ENCODE assay signal across 10 cellular contexts in the genomic region with DNA sequence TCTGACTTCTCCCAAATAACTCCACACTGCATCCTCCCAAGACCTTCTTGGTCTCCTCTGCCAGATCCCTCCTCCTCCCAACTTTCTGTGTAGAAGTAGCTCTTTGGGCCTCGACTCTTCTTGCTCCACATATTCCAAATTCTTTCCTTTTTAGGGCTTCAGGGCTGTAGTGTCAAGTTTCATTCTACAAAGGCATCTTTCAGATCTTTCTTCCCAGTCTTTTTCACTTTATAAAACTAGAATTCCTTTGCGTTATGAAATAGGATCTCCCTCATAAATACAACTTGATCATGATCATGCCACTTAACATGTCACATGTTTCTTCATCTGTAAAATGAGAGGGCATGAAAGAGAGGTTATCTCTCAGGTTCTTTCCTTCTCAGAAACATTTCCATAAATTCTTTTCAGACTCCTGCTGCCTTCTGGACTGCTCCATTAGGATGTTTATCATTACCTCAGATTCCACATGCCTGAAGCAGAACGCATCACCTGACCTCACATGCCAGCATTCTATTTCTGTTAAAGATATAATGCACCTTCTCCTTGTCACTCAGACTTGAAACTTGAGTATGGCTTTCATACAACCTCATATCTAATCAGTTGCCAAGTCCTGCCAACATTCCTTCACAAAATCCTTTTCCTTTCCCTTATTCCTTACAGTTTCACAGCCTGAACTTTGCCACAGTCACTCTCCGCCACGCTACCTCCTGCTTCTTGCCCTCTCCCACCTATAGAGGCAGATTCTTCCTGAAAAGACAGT. TPM values are rescaled to one million over a fixed set of nuclear protein-coding genes. Genes with fewer than 3 reads are reported as not detected.
DNase-seq lines count a peak whose midpoint lies in the region; ATAC-seq, FAIRE-seq and TF ChIP-seq lines count a peak whose summit lies in the region.
"Had no signal": no experiment of that assay in that cellular context is flagged by ENCODE, and none has a peak within 500 bp of the region (broad histone marks: within the 10 kb centered on the region; RNA-seq: fewer than 3 reads in every experiment).

No MANE protein-coding gene starts in this region.

- 60% methylated on average over 5 of the region's 5 CpGs for WGBS in HUES64

- H3K27me3 ChIP-seq in HUES64 (ENCODE audit: insufficient read depth, low read length) (no peaks in the 10 kb centered on the region), endothelial cell of umbilical vein (ENCODE audit: control insufficient read depth in 2 of 2, insufficient read depth in 2 of 2, low read length in 2 of 2) (no peaks in the 10 kb centered on the region), muscle layer of colon (ENCODE audit: control insufficient read depth in 1 of 2, insufficient read depth in 2 of 2, low read length in 2 of 2) (no peaks in the 10 kb centered on the region)

- H2AFZ ChIP-seq in endothelial cell of umbilical vein (ENCODE audit: low read depth, low read length), result no peak overlapping the region

- H3K9me1 ChIP-seq in endothelial cell of umbilical vein (replicated peaks; ENCODE audit: control insufficient read depth, extremely low read depth, insufficient read depth, low read length), result no peaks in the 10 kb centered on the region

- FAIRE-seq in endothelial cell of umbilical vein (lab: Jason Lieb, UNC), result peak; percentile 59

- CTCF ChIA-PET in endothelial cell of umbilical vein (lab: Charles Lee), result no interaction called here

- ATAC-seq in GM19324 (IDR thresholded peaks at IDR 0.05; ENCODE audit: low FRiP score, unreplicated experiment) (no peak), GM21381 (IDR thresholded peaks at IDR 0.05; ENCODE audit: unreplicated experiment) (no peak), GM19397 (IDR thresholded peaks at IDR 0.05; ENCODE audit: unreplicated experiment) (no peak)
- ATAC-seq: CD8-positive, alpha-beta T cell had no signal

- no peak overlapping the region for H3K4me2 ChIP-seq in endothelial cell of umbilical vein (ENCODE audit: insufficient read depth, low read length)

- peak; percentile 40 for DNase-seq in AG08395 (ENCODE audit: low spot score)
- peak; percentile 9 for DNase-seq in endothelial cell of umbilical vein (ENCODE audit: low read depth, low spot score)
- DNase-seq in NCI-H2227 treated with DMSO at 0.1 percent for 48 hours (lab: John Stamatoyannopoulos, UW), result no peak
- DNase-seq: activated T-cell treated with anti-CD3 and anti-CD28 coated beads, Interleukin-2, amount 50 U/mL, for 24 hours; CD8-positive, alpha-beta T cell had no signal

- H3K4me3 ChIP-seq in HUES64 (ENCODE audit: low read length) (peak overlapping the region; percentile 25), endothelial cell of umbilical vein (replicated peaks in 1 of 3; ENCODE audit: insufficient read depth in 1 of 3, low read depth in 1 of 3, low read length in 3 of 3) (no peak overlapping the region), muscle layer of colon (ENCODE audit: low read depth in 1 of 2, low read length in 2 of 2) (no peak overlapping the region)

- peaks cover 98% of the 10 kb centered on the region for H3K79me2 ChIP-seq in endothelial cell of umbilical vein (ENCODE audit: control insufficient read depth, insufficient read depth, low read length)

- H3K9me3 ChIP-seq in HUES64 (ENCODE audit: insufficient read depth, low read depth, low read length) (no peaks in the 10 kb centered on the region), endothelial cell of umbilical vein (replicated peaks; ENCODE audit: control insufficient read depth, insufficient read depth, low read length) (no peaks in the 10 kb centered on the region), muscle layer of colon (ENCODE audit: low read length) (no peaks in the 10 kb centered on the region)

- no peak for TF ChIP-seq POLR2A in endothelial cell of umbilical vein (IDR thresholded peaks at IDR 0.05; ENCODE audit: low read depth, low read length)

- H3K9ac ChIP-seq in HUES64 (ENCODE audit: low read depth, low read length) (peak overlapping the region; percentile 39; the same call in 1 of the 2 replicates), endothelial cell of umbilical vein (replicated peaks; ENCODE audit: extremely low read depth, insufficient read depth, low read length) (no peak overlapping the region), muscle layer of colon (ENCODE audit: low read length) (no peak overlapping the region)

- peaks cover 67% of the 10 kb centered on the region for H3K4me1 ChIP-seq in HUES64 (ENCODE audit: insufficient read depth, low read length)
- H3K4me1 ChIP-seq in endothelial cell of umbilical vein (ENCODE audit: control insufficient read depth, extremely low read depth, insufficient read depth, low read length), result peaks cover 4% of the 10 kb centered on the region
- H3K4me1 ChIP-seq in muscle layer of colon (ENCODE audit: insufficient read depth, low read length), result peaks cover 51% of the 10 kb centered on the region

- dilution Hi-C loops in endothelial cell of umbilical vein (cut with MboI; ENCODE audit: extremely low pct_ligation_motif_present, low sequenced_read_pairs), result no loop called here

- TF ChIP-seq CTCF in endothelial cell of umbilical vein (IDR thresholded peaks at IDR 0.05; ENCODE audit: extremely low read depth in 1 of 2, insufficient read depth in 1 of 2, low read depth in 1 of 2, low read length in 2 of 2), result no peak

- peaks cover 7% of the 10 kb centered on the region for H3K36me3 ChIP-seq in HUES64 (ENCODE audit: insufficient read depth, low read length)
- no peaks in the 10 kb centered on the region for H3K36me3 ChIP-seq in endothelial cell of umbilical vein (ENCODE audit: control insufficient read depth in 2 of 2, extremely low read depth in 1 of 2, insufficient read depth in 2 of 2, low read length in 2 of 2)
- no peaks in the 10 kb centered on the region for H3K36me3 ChIP-seq in muscle layer of colon (ENCODE audit: insufficient read depth, low read length)

- intact Hi-C loops in endothelial cell of umbilical vein (cut with micrococcal nuclease), result loop anchor here (10.0 kb wide), 1 partner anchor 136 kb away; no protein-coding TSS in a partner anchor

- POLR2A ChIA-PET in endothelial cell of umbilical vein (lab: Charles Lee), result interaction anchor here (0.6 kb wide), 1 partner anchor 38 kb away, joined by 3 read pairs; no protein-coding TSS in a partner anchor

- peak overlapping the region; percentile 56 for H3K27ac ChIP-seq in HUES64 (ENCODE audit: low read depth, low read length)
- H3K27ac ChIP-seq in endothelial cell of umbilical vein (ENCODE audit: insufficient read depth, low read depth, low read length), result no peak overlapping the region
- peak overlapping the region; percentile 46 for H3K27ac ChIP-seq in muscle layer of colon (ENCODE audit: low read depth, low read length)

- no TSS peak for BruUV-seq in endothelial cell of umbilical vein (replicated peaks; lab: Mats Ljungman, UMichigan)

- peaks cover 2% of the 10 kb centered on the region for H4K20me1 ChIP-seq in endothelial cell of umbilical vein (replicated peaks; ENCODE audit: control insufficient read depth, extremely low read depth, insufficient read depth, low read length)

TF ChIP-seq in endothelial cell of umbilical vein, 7 proteins besides CTCF, POLR2A, EP300 and RAD21:
- TF ChIP-seq GATA2 (IDR thresholded peaks at IDR 0.05; ENCODE audit: insufficient read depth, insufficient read length, low read depth, low read length) (no peak), EZH2 (IDR thresholded peaks at IDR 0.05; ENCODE audit: borderline replicate concordance, low read depth, low read length, severe bottlenecking) (no peak), POLR2AphosphoS5 (IDR thresholded peaks at IDR 0.05; ENCODE audit: insufficient read depth, low read depth, low read length) (peak; percentile 16)
TF ChIP-seq in endothelial cell of umbilical vein: peak in this region for 1.

RNA-seq across cellular contexts. Expression of gene SLC38A1, which starts 8.5 kb away (rescaled TPM):
- 122 TPM for polyA plus RNA-seq in HUES64 (2013, experiment 1 of 2)
- polyA plus RNA-seq in HUES64 (2013, experiment 2 of 2), result 118 TPM
- total RNA-seq in endothelial cell of umbilical vein, result 81.0 and 86.4 TPM in 2 replicates
- 17.2 and 23.6 TPM in 2 replicates for polyA plus RNA-seq in endothelial cell of umbilical vein
- polyA plus RNA-seq in endothelial cell of umbilical vein (2011; cell fraction: cytosol; rRNA removed), result 16.7 TPM in 2 replicates
- 30.9 and 38.9 TPM in 2 replicates for polyA plus RNA-seq in endothelial cell of umbilical vein (2011; cell fraction: nucleus; rRNA removed)
- polyA plus RNA-seq in endothelial cell of umbilical vein (2012), result 56.7 and 79.2 TPM in 2 replicates
- polyA minus RNA-seq in endothelial cell of umbilical vein, result 76.5 and 103 TPM in 2 replicates
- polyA minus RNA-seq in endothelial cell of umbilical vein (2011; cell fraction: cytosol; rRNA and poly(A)+ RNA removed), result 212 TPM
- 70.3 and 93.2 TPM in 2 replicates for polyA minus RNA-seq in endothelial cell of umbilical vein (2011; cell fraction: nucleus; rRNA and poly(A)+ RNA removed)
